ENCODE assay signal across 19 cellular contexts in genomic region chr1:167541610-167542009, GRCh38. TPM values are rescaled to one million over a fixed set of nuclear protein-coding genes. Genes with fewer than 3 reads are reported as not detected.
DNase-seq lines count a peak whose midpoint lies in the region; ATAC-seq, FAIRE-seq and TF ChIP-seq lines count a peak whose summit lies in the region.
"Had no signal": no experiment of that assay in that cellular context is flagged by ENCODE, and none has a peak within 500 bp of the region (broad histone marks: within the 10 kb centered on the region; RNA-seq: fewer than 3 reads in every experiment).

No MANE protein-coding gene starts in this region.

- POLR2A ChIA-PET in HepG2 (lab: Yijun Ruan, JAX) (no interaction called here), PC-3 (lab: Charles Lee; ENCODE audit: unreplicated experiment) (no interaction called here)

- no peaks in the 10 kb centered on the region for H3F3A ChIP-seq in PC-3 (ENCODE audit: low read length, unreplicated experiment)

- peaks cover 6% of the 10 kb centered on the region for H3K36me3 Mint-ChIP-seq in activated naive CD8-positive, alpha-beta T cell treated with anti-CD3 and anti-CD28 coated beads, Interleukin-2, amount 50 U/mL, for 24 hours (ENCODE audit: low read depth)

- no peak overlapping the region for H3K4me3 Mint-ChIP-seq in activated naive CD8-positive, alpha-beta T cell treated with anti-CD3 and anti-CD28 coated beads, Interleukin-2, amount 50 U/mL, for 24 hours
- H3K4me3 Mint-ChIP-seq: endodermal cell had no signal

- H3K9me2 ChIP-seq in PC-3 (replicated peaks; ENCODE audit: low read length) = no peaks in the 10 kb centered on the region

- no TSS peak for BruUV-seq in HepG2 (replicated peaks; lab: Mats Ljungman, UMichigan)
- no TSS peak for BruUV-seq in PC-3 (replicated peaks; lab: Mats Ljungman, UMichigan)

- no peak for TF ChIP-seq POLR2A in HepG2 (IDR thresholded peaks at IDR 0.05; ENCODE audit: insufficient read depth in 1 of 2, low read depth in 2 of 2, low read length in 2 of 2)

- peaks cover 26% of the 10 kb centered on the region for H3K4me1 Mint-ChIP-seq in activated naive CD8-positive, alpha-beta T cell treated with anti-CD3 and anti-CD28 coated beads, Interleukin-2, amount 50 U/mL, for 24 hours

- H3K4me1 ChIP-seq in liver (ENCODE audit: control insufficient read depth in 4 of 4, insufficient read depth in 4 of 4, low read length in 3 of 4) (peaks cover 12 to 62% (median 44%) of the 10 kb centered on the region in 4 donors), HepG2 (ENCODE audit: insufficient read depth, low read length) (peaks cover 27% of the 10 kb centered on the region), PC-3 (ENCODE audit: insufficient read depth, low read length) (peaks cover 12% of the 10 kb centered on the region)

- in situ Hi-C loops in HepG2 (cut with HindIII; ENCODE audit: extremely low pct_ligation_motif_present, low pct_unique_long_range_greater_than_20kb) = loop anchor here (25.0 kb wide), 1 partner anchor 279 kb away; no protein-coding TSS in a partner anchor

- no peaks in the 10 kb centered on the region for H3K79me2 ChIP-seq in HepG2 (ENCODE audit: insufficient read depth, low read length)
- no peaks in the 10 kb centered on the region for H3K79me2 ChIP-seq in PC-3 (ENCODE audit: low read length)

- TF ChIP-seq RAD21 in liver (IDR thresholded peaks at IDR 0.05) (no peak), HepG2 (CRISPR knock-in tag; IDR thresholded peaks at IDR 0.05) (no peak)

- H3K27me3 ChIP-seq in liver (ENCODE audit: control insufficient read depth in 4 of 4, insufficient read depth in 4 of 4, low read length in 3 of 4) (no peaks in the 10 kb centered on the region), HepG2 (ENCODE audit: control insufficient read depth in 1 of 2, insufficient read depth in 2 of 2, low read length in 2 of 2) (no peaks in the 10 kb centered on the region), PC-3 (ENCODE audit: low read length) (no peaks in the 10 kb centered on the region)
- H3K27me3 ChIP-seq: foreskin keratinocyte had no signal

- no peak for ATAC-seq in HepG2
- peak; percentile 13; the same call in 1 of the 2 replicates for ATAC-seq in PC-3
- no peak for ATAC-seq in activated naive CD8-positive, alpha-beta T cell treated with anti-CD3 and anti-CD28 coated beads, Interleukin-2, amount 50 U/mL, for 24 hours
- ATAC-seq: foreskin keratinocyte had no signal

- H3K4me3 ChIP-seq in liver (ENCODE audit: low read depth in 1 of 3, low read length in 3 of 3) = no peak overlapping the region
- no peak overlapping the region for H3K4me3 ChIP-seq in HepG2 (replicated peaks in 1 of 3; ENCODE audit: insufficient read depth in 1 of 3, low read depth in 2 of 3, low read length in 3 of 3)
- H3K4me3 ChIP-seq in PC-3 (ENCODE audit: low read length) = no peak overlapping the region

- H4K20me1 ChIP-seq in HepG2 (ENCODE audit: insufficient read depth, low read length) (no peaks in the 10 kb centered on the region), PC-3 (ENCODE audit: low read length) (no peaks in the 10 kb centered on the region)

- intact Hi-C loops in HepG2 (cut with micrococcal nuclease; ENCODE audit: unreplicated experiment) (no loop called here), PC-3 (cut with micrococcal nuclease) (no loop called here)

- H3K9me3 Mint-ChIP-seq in activated naive CD8-positive, alpha-beta T cell treated with anti-CD3 and anti-CD28 coated beads, Interleukin-2, amount 50 U/mL, for 24 hours = no peaks in the 10 kb centered on the region
- H3K9me3 Mint-ChIP-seq: endodermal cell had no signal

- TF ChIP-seq CTCF in liver (IDR thresholded peaks at IDR 0.05; ENCODE audit: low read depth, low read length, missing input control) (no peak), HepG2 (CRISPR knock-in tag; IDR thresholded peaks at IDR 0.05) (no peak), PC-3 (conservative IDR thresholded peaks at IDR 0.05; ENCODE audit: low read depth, low read length) (no peak)

- no peak overlapping the region for H3K4me2 ChIP-seq in HepG2 (ENCODE audit: low read depth, low read length)
- no peak overlapping the region for H3K4me2 ChIP-seq in PC-3 (ENCODE audit: low read length)

- FAIRE-seq in HepG2 (lab: Jason Lieb, UNC) = no peak
- FAIRE-seq: HTR-8/SVneo had no signal

- H3K27ac ChIP-seq in liver (ENCODE audit: low read depth in 1 of 2, low read length in 2 of 2) (peak overlapping the region in 1 of 2 donors; percentile 55), HepG2 (ENCODE audit: extremely low read length, insufficient read depth, low read length) (no peak overlapping the region), PC-3 (ENCODE audit: low read length) (no peak overlapping the region), epithelial cell of prostate (peak overlapping the region; percentile 67), substantia nigra (ENCODE audit: low read depth, low read length, poor library complexity, severe bottlenecking) (peak overlapping the region; percentile 19)
- H3K27ac ChIP-seq: foreskin keratinocyte had no signal

- H3K9ac ChIP-seq in liver (ENCODE audit: low read depth in 1 of 2, low read length in 2 of 2) = no peak overlapping the region
- H3K9ac ChIP-seq in HepG2 (ENCODE audit: insufficient read depth, low read depth, low read length) = no peak overlapping the region
- H3K9ac ChIP-seq in PC-3 (ENCODE audit: low read length) = no peak overlapping the region

- TF ChIP-seq EP300 in HepG2 (IDR thresholded peaks at IDR 0.05; ENCODE audit: low read depth in 2 of 2, low read length in 2 of 2) (no peak), HepG2 (CRISPR knock-in tag; IDR thresholded peaks at IDR 0.05; ENCODE audit: borderline replicate concordance) (no peak)

- H3K36me3 ChIP-seq in liver (ENCODE audit: control insufficient read depth in 4 of 4, insufficient read depth in 3 of 4, low read depth in 1 of 4, low read length in 3 of 4) = peaks cover 1 to 9% (median 4%) of the 10 kb centered on the region in 4 donors
- 0 out of 5 replicates have a peak, but pooled peaks cover 2 to 4% of the 10 kb centered on the region in 2 experiments for H3K36me3 ChIP-seq in HepG2 (replicated peaks in 1 of 2; ENCODE audit: control insufficient read depth in 1 of 2, insufficient read depth in 2 of 2, low read length in 2 of 2)
- peaks cover 3% of the 10 kb centered on the region; the same call in 1 of the 2 replicates for H3K36me3 ChIP-seq in PC-3 (ENCODE audit: low read depth, low read length)

- DNase-seq in HepG2 (ENCODE audit: low spot score) (no peak), PC-3 (no peak), epithelial cell of prostate (ENCODE audit: low read depth, low spot score) (no peak), substantia nigra (lab: John Stamatoyannopoulos, UW) (no peak), NCI-H2081 (lab: John Stamatoyannopoulos, UW) (no peak), superior temporal gyrus (ENCODE audit: extremely low spot score) (no peak)
- DNase-seq in activated naive CD8-positive, alpha-beta T cell treated with anti-CD3 and anti-CD28 coated beads, Interleukin-2, amount 50 U/mL, for 24 hours = no peak
- DNase-seq: activated CD4-positive, alpha-beta T cell treated with anti-CD3 and anti-CD28 coated beads for 4 hours; amygdala; COR-L47; endodermal cell; foreskin keratinocyte; NCI-H187 treated with DMSO at 0.1 percent for 48 hours; SIG-M5; stimulated activated CD4-positive, alpha-beta T cell treated with anti-CD3 and anti-CD28 coated beads, Interleukin-2, amount 100 ng/mL, for 48 hours; T1000 had no signal

- H2AFZ ChIP-seq in HepG2 (ENCODE audit: low read length) (no peak overlapping the region), PC-3 (ENCODE audit: low read length) (no peak overlapping the region)

- H3K9me3 ChIP-seq in liver (ENCODE audit: control insufficient read depth in 4 of 4, low read length in 3 of 4) = no peaks in the 10 kb centered on the region
- H3K9me3 ChIP-seq in HepG2 (ENCODE audit: low read length) = no peaks in the 10 kb centered on the region
- no peaks in the 10 kb centered on the region for H3K9me3 ChIP-seq in PC-3 (ENCODE audit: low read length)

- H3K27ac Mint-ChIP-seq in activated naive CD8-positive, alpha-beta T cell treated with anti-CD3 and anti-CD28 coated beads, Interleukin-2, amount 50 U/mL, for 24 hours = no peak overlapping the region
- H3K27ac Mint-ChIP-seq: endodermal cell had no signal

- WGBS in liver = 0% methylated on average over 1 of the region's 1 CpG
- 0% methylated on average over 1 of the region's 1 CpG for WGBS in HepG2 (ENCODE audit: low lambda C conversion rate)

- no peaks in the 10 kb centered on the region for H3K27me3 Mint-ChIP-seq in activated naive CD8-positive, alpha-beta T cell treated with anti-CD3 and anti-CD28 coated beads, Interleukin-2, amount 50 U/mL, for 24 hours

- CTCF ChIA-PET in HepG2 (lab: Yijun Ruan, JAX; ENCODE audit: low intra/inter-chr PET ratio, low total read pairs) = no interaction called here
- CTCF ChIA-PET in PC-3 (lab: Charles Lee) = interaction anchor here (0.6 kb wide), 1 partner anchor 261 kb away, joined by 5 read pairs; no protein-coding TSS in a partner anchor

RNA-seq across cellular contexts. Expression of gene CREG1, which starts 12.0 kb away (rescaled TPM):
- 100 to 1,000 TPM in 1 of 2 donors, 10 to 100 TPM in 1; 91.3 to 100 TPM for total RNA-seq in liver
- polyA plus RNA-seq in liver = 100 to 1,000 TPM in 1 of 2 donors, 10 to 100 TPM in 1; 86.8 to 123 TPM
- total RNA-seq in HepG2 (2016; rRNA removed; fragmentation: Illumina TruSeq; extraction: Trizol) = 19.1 and 31.3 TPM in 2 replicates
- total RNA-seq in HepG2 (2016; cell fraction: cytosol; rRNA removed; fragmentation: Illumina TruSeq; extraction: Trizol; ENCODE audit: low read depth) = 6.3 and 7.1 TPM in 2 replicates
- 20.2 and 31.0 TPM in 2 replicates for total RNA-seq in HepG2 (2016; cell fraction: insoluble cytoplasmic fraction; rRNA removed; fragmentation: Illumina TruSeq; extraction: Trizol)
- 17.5 and 18.6 TPM in 2 replicates for total RNA-seq in HepG2 (2016; cell fraction: membrane; rRNA removed; fragmentation: Illumina TruSeq; extraction: Trizol)
- 27.1 and 29.2 TPM in 2 replicates for total RNA-seq in HepG2 (2016; cell fraction: nucleus; rRNA removed; fragmentation: Illumina TruSeq; extraction: Trizol)
- 26.9 and 33.5 TPM in 2 replicates for polyA plus RNA-seq in HepG2 (2011; rRNA removed)
- 20.8 and 24.3 TPM in 2 replicates for polyA plus RNA-seq in HepG2 (2011; cell fraction: cytosol; rRNA removed)
- 9.6 and 10.2 TPM in 2 replicates for polyA plus RNA-seq in HepG2 (2011; cell fraction: nucleus; rRNA removed)
- 14.5 and 19.5 TPM in 2 replicates for polyA plus RNA-seq in HepG2 (2012)
- 8.7 and 10.1 TPM in 2 replicates for polyA plus RNA-seq in HepG2 (2016; cell fraction: cytosol; fragmentation: Illumina TruSeq; extraction: Trizol; ENCODE audit: low read depth)
- polyA plus RNA-seq in HepG2 (2016; cell fraction: insoluble cytoplasmic fraction; fragmentation: Illumina TruSeq; extraction: Trizol; ENCODE audit: low read depth) = 22.2 and 23.8 TPM in 2 replicates
- 17.6 and 19.0 TPM in 2 replicates for polyA plus RNA-seq in HepG2 (2016; cell fraction: membrane; fragmentation: Illumina TruSeq; extraction: Trizol; ENCODE audit: low read depth)
- polyA plus RNA-seq in HepG2 (2016; cell fraction: nucleus; fragmentation: Illumina TruSeq; extraction: Trizol; ENCODE audit: insufficient read depth, low read depth) = 45.6 and 48.0 TPM in 2 replicates
- polyA minus RNA-seq in HepG2 (2011; rRNA and poly(A)+ RNA removed; ENCODE audit: low replicate concordance) = 8.0 and 38.3 TPM in 2 replicates
- polyA minus RNA-seq in HepG2 (2011; cell fraction: cytosol; rRNA and poly(A)+ RNA removed) = 12.8 and 13.4 TPM in 2 replicates
- polyA minus RNA-seq in HepG2 (2011; cell fraction: nucleus; rRNA and poly(A)+ RNA removed) = 7.5 and 7.6 TPM in 2 replicates
- total RNA-seq in PC-3 (2014; rRNA removed) = 55.7 and 63.9 TPM in 2 replicates

RNA-seq across cellular contexts. Expression of gene CD247, which starts 23.3 kb away (rescaled TPM):
- total RNA-seq in liver (1 to 10 TPM; 2.1 to 2.2 TPM), HepG2 (2016; rRNA removed; fragmentation: Illumina TruSeq; extraction: Trizol) (0.20 and 0.25 TPM in 2 replicates), PC-3 (2014; rRNA removed) (0.17 TPM in 1 of 2 replicates, not detected in the other)
- polyA plus RNA-seq in liver (1 to 10 TPM in 1 of 2 donors, under 1 TPM in 1; 0.61 to 1.2 TPM), HepG2 (2011; rRNA removed) (not detected in 2 replicates)
- not detected in 2 replicates for total RNA-seq in HepG2 (2016; cell fraction: cytosol; rRNA removed; fragmentation: Illumina TruSeq; extraction: Trizol; ENCODE audit: low read depth)
- total RNA-seq in HepG2 (2016; cell fraction: insoluble cytoplasmic fraction; rRNA removed; fragmentation: Illumina TruSeq; extraction: Trizol) = not detected in 2 replicates
- 0.38 and 0.43 TPM in 2 replicates for total RNA-seq in HepG2 (2016; cell fraction: membrane; rRNA removed; fragmentation: Illumina TruSeq; extraction: Trizol)
- total RNA-seq in HepG2 (2016; cell fraction: nucleus; rRNA removed; fragmentation: Illumina TruSeq; extraction: Trizol) = not detected in 2 replicates
- 0.03 TPM in 1 of 2 replicates, not detected in the other for polyA plus RNA-seq in HepG2 (2011; cell fraction: cytosol; rRNA removed)
- not detected in 2 replicates for polyA plus RNA-seq in HepG2 (2011; cell fraction: nucleus; rRNA removed)
- polyA plus RNA-seq in HepG2 (2012) = not detected in 2 replicates
- not detected in 2 replicates for polyA plus RNA-seq in HepG2 (2016; cell fraction: cytosol; fragmentation: Illumina TruSeq; extraction: Trizol; ENCODE audit: low read depth)
- 0.22 TPM in 1 of 2 replicates, not detected in the other for polyA plus RNA-seq in HepG2 (2016; cell fraction: insoluble cytoplasmic fraction; fragmentation: Illumina TruSeq; extraction: Trizol; ENCODE audit: low read depth)
- polyA plus RNA-seq in HepG2 (2016; cell fraction: membrane; fragmentation: Illumina TruSeq; extraction: Trizol; ENCODE audit: low read depth) = 0.16 and 0.26 TPM in 2 replicates
- not detected in 2 replicates for polyA plus RNA-seq in HepG2 (2016; cell fraction: nucleus; fragmentation: Illumina TruSeq; extraction: Trizol; ENCODE audit: insufficient read depth, low read depth)
- polyA minus RNA-seq in HepG2 (2011; rRNA and poly(A)+ RNA removed; ENCODE audit: low replicate concordance) = not detected in 2 replicates
- not detected in 2 replicates for polyA minus RNA-seq in HepG2 (2011; cell fraction: cytosol; rRNA and poly(A)+ RNA removed)
- polyA minus RNA-seq in HepG2 (2011; cell fraction: nucleus; rRNA and poly(A)+ RNA removed) = not detected in 2 replicates
- total RNA-seq: osteocyte had no signal
- polyA plus RNA-seq: foreskin keratinocyte had no signal

Comparison
In these comparisons a context has a peak if more than half of its experiments do, and no peak if none do; other contexts are left out.
1. H3K27ac ChIP-seq: peak in epithelial cell of prostate (single experiment) and substantia nigra (single experiment); none in HepG2 (single experiment) and PC-3 (single experiment).